19 cellular contexts compared by ENCODE assay signal in the genomic region with DNA sequence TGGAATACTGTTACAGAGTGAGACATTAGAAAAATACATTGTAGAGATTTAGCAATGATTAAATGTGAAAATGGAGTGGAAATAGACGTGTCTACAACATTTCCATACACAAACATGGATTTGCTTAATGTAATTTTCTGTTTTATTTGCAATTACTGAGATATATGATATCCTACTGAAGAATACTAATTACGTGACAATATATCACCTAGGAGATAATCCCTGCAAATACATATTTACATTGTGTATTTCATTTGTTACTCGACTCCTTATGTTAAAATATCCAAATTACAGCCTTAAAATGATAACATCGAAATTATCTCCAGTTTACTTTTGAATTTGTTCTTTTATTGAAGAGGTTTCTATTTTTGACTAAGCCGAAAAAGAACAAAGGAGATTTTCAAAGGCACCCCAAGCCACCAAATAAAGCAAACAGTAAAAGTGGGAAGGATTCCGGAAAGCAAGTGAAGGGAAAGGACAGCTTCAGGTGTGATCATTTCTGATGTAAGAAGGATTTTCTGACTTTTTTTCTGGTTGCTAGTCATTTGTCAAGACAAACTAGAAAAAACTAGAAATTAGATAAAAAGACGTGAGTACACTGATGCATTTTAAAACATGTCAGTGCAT. TPM values are rescaled to one million over a fixed set of nuclear protein-coding genes. Genes with fewer than 3 reads are reported as not detected.
A peak's percentile ranks its signal among the peaks of the same experiment; 100 is the strongest.
DNase-seq lines count a peak whose midpoint lies in the region; ATAC-seq, FAIRE-seq and TF ChIP-seq lines count a peak whose summit lies in the region.
"Had no signal": no experiment of that assay in that cellular context is flagged by ENCODE, and none has a peak within 500 bp of the region (broad histone marks: within the 10 kb centered on the region; RNA-seq: fewer than 3 reads in every experiment).

No MANE protein-coding gene starts in this region.

- no peak overlapping the region for H2BK20ac ChIP-seq in H1 (ENCODE audit: low read length)

- 6% methylated on average over 7 of the region's 7 CpGs; no CpG with 5 or more reads in 1 of the 2 experiments for WGBS in H1 (ENCODE audit: extremely low coverage in 1 of 2, insufficient coverage in 1 of 2, insufficient read length in 1 of 2, insufficient replicate concordance in 2 of 2, low coverage in 1 of 2, low lambda C conversion rate in 2 of 2, missing lambda C conversion rate in 1 of 2), 2 experiments
- 24% methylated on average over 7 of the region's 7 CpGs for WGBS in GM23248 (ENCODE audit: low coverage in 1 of 2, low lambda C conversion rate in 2 of 2, missing lambda C conversion rate in 2 of 2), 2 experiments

- no peak overlapping the region; the same call in 1 of the 2 replicates for H3K18ac ChIP-seq in H1 (ENCODE audit: extremely low read depth, low read length)

- H2BK120ac ChIP-seq in H1 (replicated peaks; ENCODE audit: low read depth, low read length): no peak overlapping the region

- peak overlapping the region; percentile 62 for H3K4me3 ChIP-seq in GM23338
- H3K4me3 ChIP-seq in H1 (ENCODE audit: extremely low read depth in 1 of 4, insufficient read depth in 2 of 4, low read depth in 3 of 4, low read length in 4 of 4): peak overlapping the region in 1 of 4 experiments; percentile 66; a peak in 2 of 8 replicates
- no peak overlapping the region for H3K4me3 ChIP-seq in PC-3 (ENCODE audit: low read length)
- H3K4me3 ChIP-seq in GM23248: no peak overlapping the region
- H3K4me3 ChIP-seq: BLaER1 treated with 17β-estradiol and CSF1 and Interleukin-3, amounts not matched to agents 10 nM and 100 nM; MG63; SK-N-MC had no signal

- intact Hi-C loops in PC-3 (cut with micrococcal nuclease): no loop called here

- H3K27me3 ChIP-seq in GM23338 (ENCODE audit: insufficient read depth) (peaks cover 58% of the 10 kb centered on the region), H1 (replicated peaks in 1 of 4; ENCODE audit: control insufficient read depth in 3 of 4, extremely low read depth in 1 of 4, insufficient read depth in 3 of 4, low read length in 3 of 4) (peaks cover 28 to 51% (median 47%) of the 10 kb centered on the region in 4 experiments), PC-3 (ENCODE audit: low read length) (peaks cover 55% of the 10 kb centered on the region), GM23248 (replicated peaks; ENCODE audit: insufficient read depth) (peaks cover 88% of the 10 kb centered on the region)

- no peak for TF ChIP-seq POLR2A in H1 (IDR thresholded peaks at IDR 0.05; ENCODE audit: control extremely low read depth in 1 of 2, low read depth in 2 of 2, low read length in 2 of 2)

- H3K79me2 ChIP-seq in GM23338 (replicated peaks; ENCODE audit: insufficient read depth): 0 out of 2 replicates have a peak, but pooled peaks cover under 1% of the 10 kb centered on the region
- no peaks in the 10 kb centered on the region; a peak in 1 of 4 replicates for H3K79me2 ChIP-seq in H1 (ENCODE audit: control insufficient read depth in 1 of 2, insufficient read depth in 2 of 2, low read length in 2 of 2)
- no peaks in the 10 kb centered on the region for H3K79me2 ChIP-seq in PC-3 (ENCODE audit: low read length)
- H3K79me2 ChIP-seq in GM23248 (ENCODE audit: insufficient read depth): no peaks in the 10 kb centered on the region

- no peak overlapping the region for H4K5ac ChIP-seq in H1 (ENCODE audit: insufficient read length, low read depth, low read length)

- H4K20me1 ChIP-seq in GM23338 (replicated peaks; ENCODE audit: insufficient read depth) (no peaks in the 10 kb centered on the region), H1 (replicated peaks in 1 of 2; ENCODE audit: control insufficient read depth in 1 of 2, insufficient read depth in 2 of 2, low read length in 2 of 2) (peaks cover 0 to 5% of the 10 kb centered on the region in 2 experiments), PC-3 (ENCODE audit: low read length) (no peaks in the 10 kb centered on the region), GM23248 (ENCODE audit: insufficient read depth) (no peaks in the 10 kb centered on the region)

- no peak overlapping the region for H3K23ac ChIP-seq in H1 (ENCODE audit: insufficient read length)

- H3K36me3 Mint-ChIP-seq in GM23338 (ENCODE audit: low read depth): no peaks in the 10 kb centered on the region
- H3K36me3 Mint-ChIP-seq: CD8-positive, alpha-beta T cell had no signal

- FAIRE-seq in H1 (lab: Jason Lieb, UNC): peak; percentile 70
- FAIRE-seq: G401.6 had no signal

- no peaks in the 10 kb centered on the region for H3K36me3 ChIP-seq in GM23338 (ENCODE audit: insufficient read depth)
- H3K36me3 ChIP-seq in H1 (ENCODE audit: control insufficient read depth in 2 of 4, insufficient read depth in 4 of 4, low read length in 3 of 4): no peaks in the 10 kb centered on the region; a peak in 1 of 8 replicates
- no peaks in the 10 kb centered on the region for H3K36me3 ChIP-seq in PC-3 (ENCODE audit: low read depth, low read length)
- H3K36me3 ChIP-seq in GM23248 (ENCODE audit: low read depth): no peaks in the 10 kb centered on the region
- H3K36me3 ChIP-seq: BLaER1 treated with 17β-estradiol and CSF1 and Interleukin-3, amounts not matched to agents 10 nM and 100 nM; MG63 had no signal

- no peak overlapping the region for H3K4ac ChIP-seq in H1 (replicated peaks; ENCODE audit: insufficient read length, low read depth, low read length)

- no TSS peak for BruUV-seq in PC-3 (replicated peaks; lab: Mats Ljungman, UMichigan)

- TF ChIP-seq EP300 in H1 (IDR thresholded peaks at IDR 0.05; ENCODE audit: borderline replicate concordance in 1 of 2, low read depth in 2 of 2, low read length in 2 of 2): no peak

- no peaks in the 10 kb centered on the region for H3K79me1 ChIP-seq in H1 (ENCODE audit: low read depth, low read length)

- no peaks in the 10 kb centered on the region for H3K9me3 Mint-ChIP-seq in GM23338
- H3K9me3 Mint-ChIP-seq: CD8-positive, alpha-beta T cell; HFFc6 had no signal

- no peak overlapping the region for H4K8ac ChIP-seq in H1 (ENCODE audit: extremely low read depth, insufficient read depth, low read length)

- no peak overlapping the region for H3K14ac ChIP-seq in H1 (ENCODE audit: insufficient read length)

- TF ChIP-seq RAD21 in H1 (IDR thresholded peaks at IDR 0.05 in 1 of 2, conservative IDR thresholded peaks at IDR 0.05 in 1 of 2; ENCODE audit: low read depth in 2 of 2, low read length in 2 of 2): no peak

- no peak overlapping the region for H2AFZ ChIP-seq in GM23338
- no peak overlapping the region for H2AFZ ChIP-seq in H1 (ENCODE audit: low read length)
- H2AFZ ChIP-seq in PC-3 (ENCODE audit: low read length): no peak overlapping the region
- H2AFZ ChIP-seq in GM23248: no peak overlapping the region

- H3F3A ChIP-seq in GM23338 (replicated peaks; ENCODE audit: low read depth): peaks cover 24% of the 10 kb centered on the region
- H3F3A ChIP-seq in PC-3 (ENCODE audit: low read length, unreplicated experiment): no peaks in the 10 kb centered on the region
- no peaks in the 10 kb centered on the region for H3F3A ChIP-seq in GM23248 (ENCODE audit: insufficient read depth)

- H3K27ac ChIP-seq in GM23338 (ENCODE audit: low read depth): no peak overlapping the region
- H3K27ac ChIP-seq in H1 (ENCODE audit: low read depth, low read length): no peak overlapping the region
- no peak overlapping the region for H3K27ac ChIP-seq in PC-3 (ENCODE audit: low read length)
- no peak overlapping the region for H3K27ac ChIP-seq in GM23248
- H3K27ac ChIP-seq: BLaER1 treated with 17β-estradiol and CSF1 and Interleukin-3, amounts not matched to agents 10 nM and 100 nM; SK-N-MC had no signal

- H4K91ac ChIP-seq in H1 (replicated peaks; ENCODE audit: insufficient read length, low read length): no peak overlapping the region

- peaks cover 83% of the 10 kb centered on the region for H3K4me1 Mint-ChIP-seq in GM23338

- no peak for ATAC-seq in GM23338
- ATAC-seq in PC-3: no peak
- ATAC-seq: CD8-positive, alpha-beta T cell had no signal

- H3K27me3 Mint-ChIP-seq in GM23338 (ENCODE audit: insufficient read depth, low read depth, poor library complexity): peaks cover 58% of the 10 kb centered on the region

- in situ Hi-C loops in GM23248 (cut with MboI): no loop called here

- no peak overlapping the region for H2BK12ac ChIP-seq in H1 (ENCODE audit: low read depth, low read length)

- H2BK5ac ChIP-seq in H1 (ENCODE audit: low read depth, low read length): no peak overlapping the region

- H3K9me2 ChIP-seq in GM23338 (ENCODE audit: insufficient read depth) (no peaks in the 10 kb centered on the region), PC-3 (replicated peaks; ENCODE audit: low read length) (no peaks in the 10 kb centered on the region), GM23248 (ENCODE audit: insufficient read depth) (no peaks in the 10 kb centered on the region)

- H2AK5ac ChIP-seq in H1 (ENCODE audit: low read depth, low read length): no peak overlapping the region

- peak overlapping the region; percentile 100 for H3K4me2 ChIP-seq in GM23338
- peak overlapping the region; percentile 91 to 98 for H3K4me2 ChIP-seq in H1 (ENCODE audit: insufficient read depth in 1 of 2, low read depth in 2 of 2, low read length in 2 of 2)
- H3K4me2 ChIP-seq in PC-3 (ENCODE audit: low read length): no peak overlapping the region
- no peak overlapping the region for H3K4me2 ChIP-seq in GM23248 (ENCODE audit: unreplicated experiment)
- H3K4me2 ChIP-seq: BLaER1 treated with 17β-estradiol and CSF1 and Interleukin-3, amounts not matched to agents 10 nM and 100 nM had no signal

- POLR2A ChIA-PET in H1 (lab: Charles Lee; ENCODE audit: partially characterized antibody): interaction anchor here (2.3 to 4.0 kb wide), 4 partner anchors 8 to 14 kb away, joined by 12 to 26 read pairs (median 22); a partner anchor contains a TSS
- POLR2A ChIA-PET in PC-3 (lab: Charles Lee; ENCODE audit: unreplicated experiment): no interaction called here

- no peak for TF ChIP-seq CTCF in GM23338 (conservative IDR thresholded peaks at IDR 0.05; ENCODE audit: low read depth in 2 of 2)
- TF ChIP-seq CTCF in H1 (IDR thresholded peaks at IDR 0.05; ENCODE audit: control extremely low read depth in 1 of 3, insufficient read depth in 1 of 3, low read depth in 1 of 3, low read length in 3 of 3): no peak
- TF ChIP-seq CTCF in PC-3 (conservative IDR thresholded peaks at IDR 0.05; ENCODE audit: low read depth, low read length): no peak

- H3K9ac ChIP-seq in H1 (replicated peaks in 1 of 4; ENCODE audit: extremely low read depth in 1 of 4, low read depth in 3 of 4, low read length in 3 of 4) (no peak overlapping the region), PC-3 (ENCODE audit: low read length) (no peak overlapping the region), GM23248 (no peak overlapping the region)
- H3K9ac ChIP-seq: BLaER1 treated with 17β-estradiol and CSF1 and Interleukin-3, amounts not matched to agents 10 nM and 100 nM had no signal

- H3K23me2 ChIP-seq in H1 (ENCODE audit: low read depth, low read length): peaks cover 15% of the 10 kb centered on the region; the same call in 1 of the 2 replicates

- H3K56ac ChIP-seq in H1 (replicated peaks; ENCODE audit: insufficient read length, low read depth, low read length): no peak overlapping the region

- no peaks in the 10 kb centered on the region; a peak in 1 of 4 replicates for H3K9me3 ChIP-seq in H1 (ENCODE audit: insufficient read depth in 2 of 2, low read depth in 1 of 2, low read length in 1 of 2)
- no peaks in the 10 kb centered on the region for H3K9me3 ChIP-seq in PC-3 (ENCODE audit: low read length)
- no peaks in the 10 kb centered on the region for H3K9me3 ChIP-seq in GM23248 (ENCODE audit: low read depth)
- H3K9me3 ChIP-seq: MG63 had no signal

- H2BK15ac ChIP-seq in H1 (ENCODE audit: low read length): no peak overlapping the region

- H3K4me1 ChIP-seq in GM23338 (ENCODE audit: insufficient read depth) (peaks cover 71% of the 10 kb centered on the region), H1 (replicated peaks in 1 of 4; ENCODE audit: control insufficient read depth in 3 of 4, insufficient read depth in 4 of 4, low read length in 3 of 4) (peaks cover 28 to 51% (median 32%) of the 10 kb centered on the region in 4 experiments), PC-3 (ENCODE audit: insufficient read depth, low read length) (no peaks in the 10 kb centered on the region), GM23248 (ENCODE audit: insufficient read depth) (no peaks in the 10 kb centered on the region)
- H3K4me1 ChIP-seq: BLaER1 treated with 17β-estradiol and CSF1 and Interleukin-3, amounts not matched to agents 10 nM and 100 nM had no signal

- CTCF ChIA-PET in H1 (lab: Charles Lee; ENCODE audit: partially characterized antibody) (interaction anchor here (1.3 to 4.6 kb wide), 4 partner anchors 6 to 57 kb away, joined by 3 to 20 read pairs (median 9); a partner anchor contains a TSS), PC-3 (lab: Charles Lee) (interaction anchor here (0.9 kb wide), 1 partner anchor 34 kb away, joined by 3 read pairs; no protein-coding TSS in a partner anchor)

- DNase-seq in GM23338 (ENCODE audit: low spot score) (no peak), NCI-H146 treated with DMSO at 0.1 percent for 48 hours (lab: John Stamatoyannopoulos, UW; ENCODE audit: unreplicated experiment) (peak; percentile 93), NCI-H748 (lab: John Stamatoyannopoulos, UW; ENCODE audit: unreplicated experiment) (peak; percentile 75), H1 (ENCODE audit: low read depth in 1 of 2, low spot score in 2 of 2) (no peak), PC-3 (no peak), GM23248 (no peak)
- no peak for DNase-seq in activated CD8-positive, alpha-beta memory T cell treated with anti-CD3 and anti-CD28 coated beads, Interleukin-2, amount 50 U/mL, for 4 hours
- no peak for DNase-seq in NK-92 treated with Interleukin-12 subunit alpha and Interleukin-12 subunit beta, amount 100 ng/mL, for 24 hours (lab: John Stamatoyannopoulos, UW)
- DNase-seq: 8988T; CD8-positive, alpha-beta T cell; HFFc6; MG63; NCI-H2029 treated with DMSO at 0.1 percent for 48 hours; NCI-H446; RPMI8226; SHP77 had no signal

- H3K27ac Mint-ChIP-seq in GM23338: no peak overlapping the region
- H3K27ac Mint-ChIP-seq: CD8-positive, alpha-beta T cell; HFFc6 had no signal

- H3K4me3 Mint-ChIP-seq in GM23338: peak overlapping the region; percentile 77
- H3K4me3 Mint-ChIP-seq: CD8-positive, alpha-beta T cell; HFFc6 had no signal

RNA-seq across cellular contexts. Expression of a gene that starts 7.9 kb away (rescaled TPM):
- total RNA-seq in GM23338 (2014; rRNA removed; shearing (Covaris generic)): 2.5 and 2.9 TPM in 2 replicates
- polyA plus RNA-seq in GM23338 (2016; fragmentation: Nextera tagmentation; extraction: Ambion mirVana) (1.2 and 1.4 TPM in 2 replicates), H1 (2011; rRNA removed) (0.80 and 0.85 TPM in 2 replicates), GM23248 (2016; fragmentation: Nextera tagmentation; extraction: Ambion mirVana) (0.28 and 0.30 TPM in 2 replicates)
- total RNA-seq in H1 (2021; fragmentation: NEBNext Ultra II Directional; extraction: Animal tissue kit (Norgen Biotek cat#: 25700)): 4.9 and 5.7 TPM in 2 replicates
- 1.6 TPM for polyA plus RNA-seq in H1 (2011; cell fraction: cytosol; rRNA removed)
- 3.3 TPM for polyA plus RNA-seq in H1 (2011; cell fraction: nucleus; rRNA removed)
- 1.7 to 3.9 TPM (median 2.8 TPM) in 4 replicates for polyA plus RNA-seq in H1 (2012, experiment 1 of 2)
- polyA plus RNA-seq in H1 (2012, experiment 2 of 2): 1.1 TPM
- 1.1 TPM for polyA plus RNA-seq in H1 (2013, experiment 1 of 2)
- 0.96 TPM for polyA plus RNA-seq in H1 (2013, experiment 2 of 2)
- 2.1 and 3.0 TPM in 2 replicates for polyA minus RNA-seq in H1 (2011; rRNA and poly(A)+ RNA removed)
- polyA minus RNA-seq in H1 (2011; cell fraction: cytosol; rRNA and poly(A)+ RNA removed): 2.3 TPM
- polyA minus RNA-seq in H1 (2011; cell fraction: nucleus; rRNA and poly(A)+ RNA removed): 3.0 TPM
- 0.04 TPM in 1 of 2 replicates, not detected in the other for total RNA-seq in PC-3 (2014; rRNA removed)
- not detected in 2 replicates for total RNA-seq in GM23248 (2014; rRNA removed; shearing (Covaris generic))

Comparison
In these comparisons a context has a peak if more than half of its experiments do, and no peak if none do; other contexts are left out.
1. DNase-seq: peak in NCI-H146 treated with DMSO at 0.1 percent for 48 hours (single experiment) and NCI-H748 (single experiment); none in GM23338 (single experiment), H1 (0 of 2), activated CD8-positive, alpha-beta memory T cell treated with anti-CD3 and anti-CD28 coated beads, Interleukin-2, amount 50 U/mL, for 4 hours (single experiment), PC-3 (single experiment), GM23248 (single experiment) and NK-92 treated with Interleukin-12 subunit alpha and Interleukin-12 subunit beta, amount 100 ng/mL, for 24 hours (single experiment).
2. H3K4me2 ChIP-seq: peak in GM23338 (single experiment) and H1 (2 of 2); none in PC-3 (single experiment) and GM23248 (single experiment).